12 cellular contexts compared by ENCODE assay signal in genomic region chr10:79180619-79181221, GRCh38.
DNase-seq lines count a peak whose midpoint lies in the region; ATAC-seq and TF ChIP-seq lines count a peak whose summit lies in the region.
"Had no signal": no experiment of that assay in that cellular context is flagged by ENCODE, and none has a peak within 500 bp of the region (broad histone marks: within the 10 kb centered on the region; RNA-seq: fewer than 3 reads in every experiment).

No MANE protein-coding gene starts in this region.

- H3K4me1 Mint-ChIP-seq in activated T-helper 17 cell treated with anti-CD3 and anti-CD28 coated beads, Interleukin-2, amount 50 U/mL, for 72 hours = no peaks in the 10 kb centered on the region
- H3K4me1 Mint-ChIP-seq: activated naive CD8-positive, alpha-beta T cell treated with anti-CD3 and anti-CD28 coated beads for 36 hours had no signal

- H3K27ac Mint-ChIP-seq in activated T-helper 17 cell treated with anti-CD3 and anti-CD28 coated beads, Interleukin-2, amount 50 U/mL, for 72 hours = no peak overlapping the region
- H3K27ac Mint-ChIP-seq: activated naive CD8-positive, alpha-beta T cell treated with anti-CD3 and anti-CD28 coated beads for 36 hours had no signal

- TF ChIP-seq CTCF in HEK293 (tag by site-specific recombination; IDR thresholded peaks at IDR 0.05) (no peak), left lung (IDR thresholded peaks at IDR 0.05) (no peak)

- ATAC-seq in activated T-helper 17 cell treated with anti-CD3 and anti-CD28 coated beads, Interleukin-2, amount 50 U/mL, for 72 hours (replicated peaks) = peak; percentile 52
- ATAC-seq in left lung = no peak
- no peak for ATAC-seq in HG03342 (IDR thresholded peaks at IDR 0.05; ENCODE audit: unreplicated experiment)
- no peak for ATAC-seq in HG02981 (IDR thresholded peaks at IDR 0.05; ENCODE audit: unreplicated experiment)

- intact Hi-C loops in left lung (cut with DNase I) = no loop called here

- H3K4me3 Mint-ChIP-seq in activated T-helper 17 cell treated with anti-CD3 and anti-CD28 coated beads, Interleukin-2, amount 50 U/mL, for 72 hours = no peak overlapping the region
- H3K4me3 Mint-ChIP-seq: activated naive CD8-positive, alpha-beta T cell treated with anti-CD3 and anti-CD28 coated beads for 36 hours; CD4-positive, alpha-beta memory T cell had no signal

- H3K27me3 ChIP-seq in left lung = no peaks in the 10 kb centered on the region
- no peaks in the 10 kb centered on the region for H3K27me3 ChIP-seq in stomach smooth muscle (ENCODE audit: control insufficient read depth in 1 of 2, insufficient read depth in 2 of 2, low read length in 2 of 2)

- H3K4me3 ChIP-seq in HEK293 (ENCODE audit: low read depth, low read length) (no peak overlapping the region), left lung (no peak overlapping the region), stomach smooth muscle (ENCODE audit: low read length in 2 of 2) (no peak overlapping the region)

- H3K9ac ChIP-seq in stomach smooth muscle (ENCODE audit: low read length in 2 of 2) = no peak overlapping the region

- peak; percentile 65 to 68 for DNase-seq in left lung
- DNase-seq in SW480 (ENCODE audit: low spot score) = no peak
- DNase-seq: activated naive CD8-positive, alpha-beta T cell treated with anti-CD3 and anti-CD28 coated beads for 36 hours; CD4-positive, alpha-beta memory T cell; head of caudate nucleus; NCI-H1436 treated with DMSO at 0.1 percent for 48 hours; trophoblast cell had no signal

- H3K9me3 Mint-ChIP-seq in activated T-helper 17 cell treated with anti-CD3 and anti-CD28 coated beads, Interleukin-2, amount 50 U/mL, for 72 hours = no peaks in the 10 kb centered on the region
- H3K9me3 Mint-ChIP-seq: activated naive CD8-positive, alpha-beta T cell treated with anti-CD3 and anti-CD28 coated beads for 36 hours; CD4-positive, alpha-beta memory T cell had no signal

- no peaks in the 10 kb centered on the region for H3K36me3 ChIP-seq in HEK293 (ENCODE audit: control insufficient read depth in 2 of 2, insufficient read depth in 1 of 2, low read length in 2 of 2)
- peaks cover 0 to 4% of the 10 kb centered on the region in 2 donors for H3K36me3 ChIP-seq in left lung
- no peaks in the 10 kb centered on the region for H3K36me3 ChIP-seq in stomach smooth muscle (ENCODE audit: control insufficient read depth in 2 of 2, insufficient read depth in 2 of 2, low read length in 2 of 2)

- H3K27ac ChIP-seq in HEK293 (ENCODE audit: extremely low read depth, low read depth, low read length) (no peak overlapping the region), left lung (peak overlapping the region in 1 of 2 donors; percentile 55), stomach smooth muscle (ENCODE audit: low read length) (peak overlapping the region; percentile 24)

- H3K27me3 Mint-ChIP-seq in activated T-helper 17 cell treated with anti-CD3 and anti-CD28 coated beads, Interleukin-2, amount 50 U/mL, for 72 hours = no peaks in the 10 kb centered on the region
- H3K27me3 Mint-ChIP-seq: activated naive CD8-positive, alpha-beta T cell treated with anti-CD3 and anti-CD28 coated beads for 36 hours; CD4-positive, alpha-beta memory T cell had no signal

- CTCF ChIA-PET in HEK293 (lab: Yijun Ruan, JAX) = no interaction called here

- POLR2A ChIA-PET in HEK293 (lab: Yijun Ruan, JAX) = no interaction called here

- H3K36me3 Mint-ChIP-seq in activated T-helper 17 cell treated with anti-CD3 and anti-CD28 coated beads, Interleukin-2, amount 50 U/mL, for 72 hours (ENCODE audit: low read depth) = no peaks in the 10 kb centered on the region
- H3K36me3 Mint-ChIP-seq: activated naive CD8-positive, alpha-beta T cell treated with anti-CD3 and anti-CD28 coated beads for 36 hours had no signal

- H3K9me3 ChIP-seq in HEK293 (ENCODE audit: control insufficient read depth, insufficient read depth, low read depth, low read length) (no peaks in the 10 kb centered on the region), left lung (no peaks in the 10 kb centered on the region), stomach smooth muscle (ENCODE audit: control insufficient read depth in 2 of 2, low read length in 2 of 2) (no peaks in the 10 kb centered on the region)

- H3K4me1 ChIP-seq in HEK293 (ENCODE audit: control insufficient read depth, insufficient read depth, low read length) (peaks cover 6% of the 10 kb centered on the region; the same call in 1 of the 2 replicates), left lung (peaks cover 59 to 97% of the 10 kb centered on the region in 2 donors), stomach smooth muscle (ENCODE audit: control insufficient read depth, insufficient read depth, low read length) (peaks cover 99% of the 10 kb centered on the region)

TF ChIP-seq in HEK293, 187 proteins besides CTCF, POLR2A, EP300 and RAD21:
- TF ChIP-seq EGR2 (tag by site-specific recombination; IDR thresholded peaks at IDR 0.05; ENCODE audit: low read depth) (peak; percentile 42; the same call in 1 of the 2 replicates), ZFHX2 (tag by site-specific recombination; conservative IDR thresholded peaks at IDR 0.05) (peak; percentile 53), PRDM10 (tag by site-specific recombination; IDR thresholded peaks at IDR 0.05) (peak; percentile 61)
- TF ChIP-seq, protein P1, sequence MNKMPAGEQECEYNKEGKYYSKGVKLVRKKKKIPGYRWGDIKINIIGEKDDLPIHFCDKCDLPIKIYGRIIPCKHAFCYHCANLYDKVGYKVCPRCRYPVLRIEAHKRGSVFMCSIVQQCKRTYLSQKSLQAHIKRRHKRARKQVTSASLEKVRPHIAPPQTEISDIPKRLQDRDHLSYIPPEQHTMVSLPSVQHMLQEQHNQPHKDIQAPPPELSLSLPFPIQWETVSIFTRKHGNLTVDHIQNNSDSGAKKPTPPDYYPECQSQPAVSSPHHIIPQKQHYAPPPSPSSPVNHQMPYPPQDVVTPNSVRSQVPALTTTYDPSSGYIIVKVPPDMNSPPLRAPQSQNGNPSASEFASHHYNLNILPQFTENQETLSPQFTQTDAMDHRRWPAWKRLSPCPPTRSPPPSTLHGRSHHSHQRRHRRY (tag by site-specific recombination; IDR thresholded peaks at IDR 0.05) = no peak
